Comparison of ENCODE assay signal across 19 cellular contexts in genomic region chr10:62934258-62934657, GRCh38.
A peak's percentile ranks its signal among the peaks of the same experiment; 100 is the strongest.
DNase-seq lines count a peak whose midpoint lies in the region; ATAC-seq and TF ChIP-seq lines count a peak whose summit lies in the region.
"Had no signal": no experiment of that assay in that cellular context is flagged by ENCODE, and none has a peak within 500 bp of the region (broad histone marks: within the 10 kb centered on the region; RNA-seq: fewer than 3 reads in every experiment).

No MANE protein-coding gene starts in this region.

- intact Hi-C loops in left ventricle myocardium inferior (cut with micrococcal nuclease) (no loop called here), cardiac septum (cut with DNase I) (no loop called here)

- peak overlapping the region; percentile 44 for H3K27ac Mint-ChIP-seq in stimulated activated memory B cell treated with anti-CD40 and anti-IgM and Interleukin-4, amounts not matched to agents 10 μg/mL and 1 μg/mL and 100 μg/mL, for 72 hours
- no peak overlapping the region for H3K27ac Mint-ChIP-seq in immature natural killer cell
- H3K27ac Mint-ChIP-seq: activated CD4-positive, alpha-beta T cell treated with anti-CD3 and anti-CD28 coated beads, Interleukin-2, amount 10 ng/mL, durations not matched to agents 7 days and 5 days; activated naive CD4-positive, alpha-beta T cell treated with anti-CD3 and anti-CD28 coated beads, Interleukin-2, amount 50 U/mL, for 72 hours; T-helper 2 cell treated with Interferon-gamma antibody and Interleukin-4, amounts not matched to agents 5 μg/mL and 100 μg/mL, for 36 hours had no signal

- no peak overlapping the region for H3K4me3 Mint-ChIP-seq in stimulated activated memory B cell treated with anti-CD40 and anti-IgM and Interleukin-4, amounts not matched to agents 10 μg/mL and 1 μg/mL and 100 μg/mL, for 72 hours
- no peak overlapping the region for H3K4me3 Mint-ChIP-seq in immature natural killer cell
- H3K4me3 Mint-ChIP-seq: activated CD4-positive, alpha-beta T cell treated with anti-CD3 and anti-CD28 coated beads, Interleukin-2, amount 10 ng/mL, durations not matched to agents 7 days and 5 days; T-helper 2 cell treated with Interferon-gamma antibody and Interleukin-4, amounts not matched to agents 5 μg/mL and 100 μg/mL, for 36 hours had no signal

- H3K4me1 ChIP-seq in left ventricle myocardium inferior = no peaks in the 10 kb centered on the region
- H3K4me1 ChIP-seq: right atrium auricular region, thyroid gland had no signal

- peaks cover under 1% of the 10 kb centered on the region for H3K9me3 Mint-ChIP-seq in stimulated activated memory B cell treated with anti-CD40 and anti-IgM and Interleukin-4, amounts not matched to agents 10 μg/mL and 1 μg/mL and 100 μg/mL, for 72 hours
- H3K9me3 Mint-ChIP-seq in immature natural killer cell = no peaks in the 10 kb centered on the region
- H3K9me3 Mint-ChIP-seq: activated CD4-positive, alpha-beta T cell treated with anti-CD3 and anti-CD28 coated beads, Interleukin-2, amount 10 ng/mL, durations not matched to agents 7 days and 5 days; activated naive CD4-positive, alpha-beta T cell treated with anti-CD3 and anti-CD28 coated beads, Interleukin-2, amount 50 U/mL, for 72 hours had no signal

- H3K27ac ChIP-seq in left ventricle myocardium inferior (replicated peaks) = peak overlapping the region; percentile 33
- H3K27ac ChIP-seq: right atrium auricular region, thyroid gland had no signal

- no peaks in the 10 kb centered on the region for H3K9me3 ChIP-seq in left ventricle myocardium inferior (replicated peaks)
- H3K9me3 ChIP-seq: right atrium auricular region, thyroid gland had no signal

- no peaks in the 10 kb centered on the region for H3K4me1 Mint-ChIP-seq in stimulated activated memory B cell treated with anti-CD40 and anti-IgM and Interleukin-4, amounts not matched to agents 10 μg/mL and 1 μg/mL and 100 μg/mL, for 72 hours
- H3K4me1 Mint-ChIP-seq in immature natural killer cell = no peaks in the 10 kb centered on the region
- H3K4me1 Mint-ChIP-seq: activated CD4-positive, alpha-beta T cell treated with anti-CD3 and anti-CD28 coated beads, Interleukin-2, amount 10 ng/mL, durations not matched to agents 7 days and 5 days had no signal

- DNase-seq in left ventricle myocardium inferior = no peak
- no peak for DNase-seq in cardiac septum (ENCODE audit: low spot score)
- peak; percentile 47 for DNase-seq in NOMO-1 treated with DMSO at 0.1 percent for 48 hours (lab: John Stamatoyannopoulos, UW; ENCODE audit: unreplicated experiment)
- no peak for DNase-seq in immature natural killer cell
- no peak for DNase-seq in stimulated activated CD4-positive, alpha-beta T cell treated with anti-CD3 and anti-CD28 coated beads, Interleukin-4, amount 100 ng/mL, for 24 hours
- DNase-seq in NCI-H1417 (lab: John Stamatoyannopoulos, UW) = no peak
- DNase-seq: ACHN; activated CD4-positive, alpha-beta T cell treated with anti-CD3 and anti-CD28 coated beads, Interleukin-2, amount 10 ng/mL, durations not matched to agents 7 days and 5 days; activated T-cell treated with anti-CD3 and anti-CD28 coated beads, Interleukin-2, amount 50 U/mL, for 1 hour; COR-L47; NCI-H1092; stimulated activated CD4-positive, alpha-beta T cell treated with anti-CD3 and anti-CD28 coated beads, Interleukin-4, amount 100 ng/mL, for 1 hour; thyroid gland had no signal

- H3K4me3 ChIP-seq in left ventricle myocardium inferior = no peak overlapping the region
- H3K4me3 ChIP-seq: lung, right atrium auricular region, thyroid gland had no signal

- H3K27me3 Mint-ChIP-seq in stimulated activated memory B cell treated with anti-CD40 and anti-IgM and Interleukin-4, amounts not matched to agents 10 μg/mL and 1 μg/mL and 100 μg/mL, for 72 hours = peaks cover 32% of the 10 kb centered on the region
- peaks cover 1 to 4% (median 3%) of the 10 kb centered on the region in 3 donors for H3K27me3 Mint-ChIP-seq in immature natural killer cell (ENCODE audit: low read depth in 3 of 3)

- ATAC-seq in esophagus mucosa = peak; percentile 42
- ATAC-seq in stimulated activated memory B cell treated with anti-CD40 and anti-IgM and Interleukin-4, amounts not matched to agents 10 μg/mL and 1 μg/mL and 100 μg/mL, for 72 hours = no peak
- ATAC-seq: activated naive CD4-positive, alpha-beta T cell treated with anti-CD3 and anti-CD28 coated beads, Interleukin-2, amount 50 U/mL, for 72 hours had no signal

- peaks cover 17% of the 10 kb centered on the region for H3K27me3 ChIP-seq in left ventricle myocardium inferior (ENCODE audit: low read depth)
- H3K27me3 ChIP-seq: right atrium auricular region, thyroid gland had no signal

- H3K36me3 Mint-ChIP-seq in stimulated activated memory B cell treated with anti-CD40 and anti-IgM and Interleukin-4, amounts not matched to agents 10 μg/mL and 1 μg/mL and 100 μg/mL, for 72 hours = no peaks in the 10 kb centered on the region
- H3K36me3 Mint-ChIP-seq in immature natural killer cell = peaks cover 0 to 3% (median 0%) of the 10 kb centered on the region in 3 donors
- H3K36me3 Mint-ChIP-seq: activated naive CD4-positive, alpha-beta T cell treated with anti-CD3 and anti-CD28 coated beads, Interleukin-2, amount 50 U/mL, for 72 hours had no signal

- TF ChIP-seq CTCF in left ventricle myocardium inferior (IDR thresholded peaks at IDR 0.05; ENCODE audit: borderline replicate concordance) = no peak

- no peaks in the 10 kb centered on the region for H3K36me3 ChIP-seq in left ventricle myocardium inferior
- H3K36me3 ChIP-seq: right atrium auricular region, thyroid gland had no signal
